ENCODE assay signal across 1 cellular context in genomic region chr19:7759156-7759555, GRCh38.
A peak's percentile ranks its signal among the peaks of the same experiment; 100 is the strongest.
TF ChIP-seq lines count a peak whose summit lies in the region.

No MANE protein-coding gene starts in this region.

TF ChIP-seq in GM12878, 131 proteins besides CTCF, POLR2A, EP300 and RAD21:
- 0 out of 2 replicates have a peak, but pooled peaks have one; percentile 26 for TF ChIP-seq ZNF384 (IDR thresholded peaks at IDR 0.05; ENCODE audit: borderline replicate concordance, low read depth, low read length)
- TF ChIP-seq, protein P1, sequence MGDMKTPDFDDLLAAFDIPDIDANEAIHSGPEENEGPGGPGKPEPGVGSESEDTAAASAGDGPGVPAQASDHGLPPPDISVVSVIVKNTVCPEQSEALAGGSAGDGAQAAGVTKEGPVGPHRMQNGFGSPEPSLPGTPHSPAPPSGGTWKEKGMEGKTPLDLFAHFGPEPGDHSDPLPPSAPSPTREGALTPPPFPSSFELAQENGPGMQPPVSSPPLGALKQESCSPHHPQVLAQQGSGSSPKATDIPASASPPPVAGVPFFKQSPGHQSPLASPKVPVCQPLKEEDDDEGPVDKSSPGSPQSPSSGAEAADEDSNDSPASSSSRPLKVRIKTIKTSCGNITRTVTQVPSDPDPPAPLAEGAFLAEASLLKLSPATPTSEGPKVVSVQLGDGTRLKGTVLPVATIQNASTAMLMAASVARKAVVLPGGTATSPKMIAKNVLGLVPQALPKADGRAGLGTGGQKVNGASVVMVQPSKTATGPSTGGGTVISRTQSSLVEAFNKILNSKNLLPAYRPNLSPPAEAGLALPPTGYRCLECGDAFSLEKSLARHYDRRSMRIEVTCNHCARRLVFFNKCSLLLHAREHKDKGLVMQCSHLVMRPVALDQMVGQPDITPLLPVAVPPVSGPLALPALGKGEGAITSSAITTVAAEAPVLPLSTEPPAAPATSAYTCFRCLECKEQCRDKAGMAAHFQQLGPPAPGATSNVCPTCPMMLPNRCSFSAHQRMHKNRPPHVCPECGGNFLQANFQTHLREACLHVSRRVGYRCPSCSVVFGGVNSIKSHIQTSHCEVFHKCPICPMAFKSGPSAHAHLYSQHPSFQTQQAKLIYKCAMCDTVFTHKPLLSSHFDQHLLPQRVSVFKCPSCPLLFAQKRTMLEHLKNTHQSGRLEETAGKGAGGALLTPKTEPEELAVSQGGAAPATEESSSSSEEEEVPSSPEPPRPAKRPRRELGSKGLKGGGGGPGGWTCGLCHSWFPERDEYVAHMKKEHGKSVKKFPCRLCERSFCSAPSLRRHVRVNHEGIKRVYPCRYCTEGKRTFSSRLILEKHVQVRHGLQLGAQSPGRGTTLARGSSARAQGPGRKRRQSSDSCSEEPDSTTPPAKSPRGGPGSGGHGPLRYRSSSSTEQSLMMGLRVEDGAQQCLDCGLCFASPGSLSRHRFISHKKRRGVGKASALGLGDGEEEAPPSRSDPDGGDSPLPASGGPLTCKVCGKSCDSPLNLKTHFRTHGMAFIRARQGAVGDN (IDR thresholded peaks at IDR 0.05), result no peak
